In the genomic region with DNA sequence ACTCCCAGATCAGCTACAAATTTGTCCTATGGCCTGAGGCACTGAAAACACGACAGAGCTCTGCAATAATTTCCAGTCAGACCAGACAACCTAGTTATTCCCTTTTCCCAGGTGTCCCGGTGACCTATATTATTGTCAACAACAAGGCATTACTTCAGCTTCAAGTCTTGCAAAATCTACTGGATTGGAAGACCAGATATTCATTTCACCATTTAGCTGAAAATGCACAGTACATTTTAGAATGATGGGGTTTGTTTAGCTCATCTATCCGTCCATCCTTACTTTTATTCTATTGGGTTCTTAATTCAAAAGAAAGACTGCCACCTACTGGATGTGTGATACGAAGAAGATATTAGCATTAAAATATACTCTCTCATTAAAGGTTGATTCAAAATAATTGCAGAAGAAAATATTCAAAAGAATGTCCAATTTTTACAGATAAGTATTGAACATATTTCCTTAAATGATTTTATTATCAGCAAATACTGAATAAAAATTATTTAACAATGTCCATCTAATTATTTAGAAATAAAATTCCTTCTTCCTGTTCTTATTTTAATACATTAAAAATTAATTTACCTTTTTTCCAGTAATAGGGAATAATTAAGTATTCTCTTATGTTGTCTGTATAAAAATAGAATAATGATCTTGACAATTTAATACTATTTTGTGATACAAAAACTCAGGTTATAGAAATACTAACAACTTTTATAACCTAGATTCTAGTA, we compare ENCODE assay signal across 9 cellular contexts.
DNase-seq lines count a peak whose midpoint lies in the region; ATAC-seq, FAIRE-seq and TF ChIP-seq lines count a peak whose summit lies in the region.
"Had no signal": no experiment of that assay in that cellular context is flagged by ENCODE, and none has a peak within 500 bp of the region (broad histone marks: within the 10 kb centered on the region; RNA-seq: fewer than 3 reads in every experiment).

No MANE protein-coding gene starts in this region.

- H3K4me1 ChIP-seq in sigmoid colon = no peaks in the 10 kb centered on the region

- 18 to 37% methylated on average over 4 of the region's 4 CpGs for WGBS in sigmoid colon, 2 donors

- TF ChIP-seq EP300 in sigmoid colon (IDR thresholded peaks at IDR 0.05) = no peak

- ATAC-seq in HG02623 (IDR thresholded peaks at IDR 0.05; ENCODE audit: unreplicated experiment) = no peak

- no peaks in the 10 kb centered on the region for H3K36me3 Mint-ChIP-seq in osteocyte (ENCODE audit: unreplicated experiment)
- H3K36me3 Mint-ChIP-seq: CD4-positive, CD25-positive, alpha-beta regulatory T cell had no signal

- no peak overlapping the region for H3K4me3 Mint-ChIP-seq in osteocyte (ENCODE audit: unreplicated experiment)
- H3K4me3 Mint-ChIP-seq: CD4-positive, CD25-positive, alpha-beta regulatory T cell had no signal

- H3K4me1 Mint-ChIP-seq in osteocyte (ENCODE audit: unreplicated experiment) = peaks cover 31% of the 10 kb centered on the region
- H3K4me1 Mint-ChIP-seq: CD4-positive, CD25-positive, alpha-beta regulatory T cell had no signal

- H3K27ac ChIP-seq in sigmoid colon = no peak overlapping the region

- DNase-seq in NCI-H1105 treated with DMSO at 0.1 percent for 48 hours (lab: John Stamatoyannopoulos, UW) (peak; percentile 15), NCI-H1105 (lab: John Stamatoyannopoulos, UW) (no peak), NCI-H446 (lab: John Stamatoyannopoulos, UW) (peak; percentile 10 to 35), osteocyte (ENCODE audit: extremely low spot score, unreplicated experiment) (no peak), sigmoid colon (no peak), middle frontal gyrus (ENCODE audit: extremely low spot score, low spot score) (no peak)

- H3K9me3 ChIP-seq in sigmoid colon = no peaks in the 10 kb centered on the region

- no peaks in the 10 kb centered on the region for H3K36me3 ChIP-seq in sigmoid colon

- FAIRE-seq in colon (lab: Jason Lieb, UNC) = peak; percentile 93

- no peak for TF ChIP-seq POLR2A in sigmoid colon (IDR thresholded peaks at IDR 0.05)

- peak overlapping the region; percentile 49 for H3K27ac Mint-ChIP-seq in osteocyte (ENCODE audit: unreplicated experiment)
- H3K27ac Mint-ChIP-seq: CD4-positive, CD25-positive, alpha-beta regulatory T cell had no signal

- TF ChIP-seq CTCF in osteocyte (IDR thresholded peaks at IDR 0.05) (peak; percentile 66), sigmoid colon (IDR thresholded peaks at IDR 0.05) (peak in 1 of 4 experiments; percentile 41)

- no peaks in the 10 kb centered on the region for H3K9me3 Mint-ChIP-seq in osteocyte (ENCODE audit: unreplicated experiment)

- H3K27me3 Mint-ChIP-seq in osteocyte (ENCODE audit: unreplicated experiment) = peaks cover 8% of the 10 kb centered on the region
- H3K27me3 Mint-ChIP-seq: CD4-positive, CD25-positive, alpha-beta regulatory T cell had no signal

- no peak overlapping the region for H3K4me3 ChIP-seq in sigmoid colon

- H3K27me3 ChIP-seq in sigmoid colon = no peaks in the 10 kb centered on the region

- intact Hi-C loops in sigmoid colon (cut with DNase I) = no loop called here

Comparison
In these comparisons a context has a peak if more than half of its experiments do, and no peak if none do; other contexts are left out.
1. DNase-seq: peak in NCI-H1105 treated with DMSO at 0.1 percent for 48 hours (single experiment) and NCI-H446 (2 of 2); none in NCI-H1105 (single experiment), osteocyte (single experiment), sigmoid colon (single experiment) and middle frontal gyrus (single experiment).